In genomic region chr14:69326611-69327010, GRCh38 we compare ENCODE assay signal across 25 cellular contexts.
"Had no signal": no experiment of that assay in that cellular context is flagged by ENCODE, and none has a peak within 500 bp of the region (broad histone marks: within the 10 kb centered on the region; RNA-seq: fewer than 3 reads in every experiment).

No MANE protein-coding gene starts in this region.

- H3K9me3 ChIP-seq: body of pancreas, lower lobe of right lung, neutrophil, ovary, psoas muscle, SJCRH30 had no signal

- H3K4me3 Mint-ChIP-seq: activated T-cell treated with anti-CD3 and anti-CD28 coated beads, Interleukin-2, amount 50 U/mL, for 72 hours; dendritic cell treated with granulocyte-macrophage colony-stimulating factor and Interleukin-4, amounts not matched to agents 40 ng/mL and 50 ng/mL, for 4 days; naive thymus-derived CD4-positive, alpha-beta T cell; stimulated activated effector memory CD8-positive, alpha-beta T cell treated with anti-CD3 and anti-CD28 coated beads, Interleukin-12 subunit alpha, Interleukin-12 subunit beta, amount 100 ng/mL, for 72 hours; stimulated activated naive CD8-positive, alpha-beta T cell treated with anti-CD3 and anti-CD28 coated beads, Interleukin-15, amount 100 ng/mL, for 72 hours; T-cell; T-helper 2 cell treated with Interferon-gamma antibody and Interleukin-4, amounts not matched to agents 5 μg/mL and 100 μg/mL, for 36 hours had no signal

- H3K27ac ChIP-seq: body of pancreas, cardiac muscle cell, foreskin keratinocyte, lower lobe of right lung, neutrophil, ovary, psoas muscle, SJCRH30, VCaP had no signal

- H3K27ac Mint-ChIP-seq: activated T-cell treated with anti-CD3 and anti-CD28 coated beads, Interleukin-2, amount 50 U/mL, for 72 hours; dendritic cell treated with granulocyte-macrophage colony-stimulating factor and Interleukin-4, amounts not matched to agents 40 ng/mL and 50 ng/mL, for 4 days; naive thymus-derived CD4-positive, alpha-beta T cell; stimulated activated effector memory CD8-positive, alpha-beta T cell treated with anti-CD3 and anti-CD28 coated beads, Interleukin-12 subunit alpha, Interleukin-12 subunit beta, amount 100 ng/mL, for 72 hours; stimulated activated naive CD8-positive, alpha-beta T cell treated with anti-CD3 and anti-CD28 coated beads, Interleukin-15, amount 100 ng/mL, for 72 hours; T-cell; T-helper 2 cell treated with Interferon-gamma antibody and Interleukin-4, amounts not matched to agents 5 μg/mL and 100 μg/mL, for 36 hours had no signal

- H3K9me3 Mint-ChIP-seq: activated T-cell treated with anti-CD3 and anti-CD28 coated beads, Interleukin-2, amount 50 U/mL, for 72 hours; dendritic cell treated with granulocyte-macrophage colony-stimulating factor and Interleukin-4, amounts not matched to agents 40 ng/mL and 50 ng/mL, for 4 days; stimulated activated effector memory CD8-positive, alpha-beta T cell treated with anti-CD3 and anti-CD28 coated beads, Interleukin-12 subunit alpha, Interleukin-12 subunit beta, amount 100 ng/mL, for 72 hours; stimulated activated naive CD8-positive, alpha-beta T cell treated with anti-CD3 and anti-CD28 coated beads, Interleukin-15, amount 100 ng/mL, for 72 hours; T-cell; T-helper 2 cell treated with Interferon-gamma antibody and Interleukin-4, amounts not matched to agents 5 μg/mL and 100 μg/mL, for 36 hours had no signal

- H3K36me3 ChIP-seq: cardiac muscle cell, lower lobe of right lung, neutrophil, ovary, SJCRH30 had no signal

- H3K27me3 ChIP-seq: body of pancreas, cardiac muscle cell, ovary, SJCRH30 had no signal

- H3K4me1 ChIP-seq: body of pancreas, foreskin keratinocyte, lower lobe of right lung, psoas muscle, SJCRH30 had no signal

- H3K4me1 Mint-ChIP-seq: stimulated activated effector memory CD8-positive, alpha-beta T cell treated with anti-CD3 and anti-CD28 coated beads, Interleukin-12 subunit alpha, Interleukin-12 subunit beta, amount 100 ng/mL, for 72 hours; stimulated activated naive CD8-positive, alpha-beta T cell treated with anti-CD3 and anti-CD28 coated beads, Interleukin-15, amount 100 ng/mL, for 72 hours; T-cell had no signal

- DNase-seq: activated CD4-positive, CD25-positive, alpha-beta regulatory T cell treated with anti-CD3 and anti-CD28 coated beads, Interleukin-2, amount 50 U/mL, for 72 hours; activated gamma-delta T cell treated with Interleukin-2 at 50 U/mL for 16 hours; activated T-cell treated with anti-CD3 and anti-CD28 coated beads, Interleukin-2, amount 50 U/mL, for 72 hours; anterior cingulate cortex; effector CD4-positive, alpha-beta T cell; erythroblast; foreskin keratinocyte; kidney; lower lobe of right lung; psoas muscle; right cardiac atrium; SJCRH30; stimulated activated CD4-positive, alpha-beta T cell treated with anti-CD3 and anti-CD28 coated beads, Interleukin-2, amount 100 ng/mL, for 24 hours; stimulated activated naive CD8-positive, alpha-beta T cell treated with anti-CD3 and anti-CD28 coated beads, Interleukin-15, amount 100 ng/mL, for 72 hours; trophoblast cell had no signal

- H3K4me3 ChIP-seq: body of pancreas, cardiac muscle cell, lower lobe of right lung, ovary, psoas muscle, SJCRH30 had no signal

- H3K36me3 Mint-ChIP-seq: naive thymus-derived CD4-positive, alpha-beta T cell; stimulated activated effector memory CD8-positive, alpha-beta T cell treated with anti-CD3 and anti-CD28 coated beads, Interleukin-12 subunit alpha, Interleukin-12 subunit beta, amount 100 ng/mL, for 72 hours; T-cell had no signal
